Comparison of ENCODE assay signal across 28 cellular contexts in genomic region chr9:134046894-134047681, GRCh38. TPM values are rescaled to one million over a fixed set of nuclear protein-coding genes. Genes with fewer than 3 reads are reported as not detected.
DNase-seq lines count a peak whose midpoint lies in the region; ATAC-seq and TF ChIP-seq lines count a peak whose summit lies in the region.
"Had no signal": no experiment of that assay in that cellular context is flagged by ENCODE, and none has a peak within 500 bp of the region (broad histone marks: within the 10 kb centered on the region; RNA-seq: fewer than 3 reads in every experiment).

No MANE protein-coding gene starts in this region.

- no peaks in the 10 kb centered on the region for H3K9me3 Mint-ChIP-seq in endodermal cell
- no peaks in the 10 kb centered on the region for H3K9me3 Mint-ChIP-seq in activated CD4-positive, alpha-beta T cell treated with anti-CD3 and anti-CD28 coated beads, Interleukin-2, amount 10 ng/mL, durations not matched to agents 7 days and 5 days
- H3K9me3 Mint-ChIP-seq: activated naive CD4-positive, alpha-beta T cell treated with anti-CD3 and anti-CD28 coated beads, Interleukin-2, amount 10 ng/mL, durations not matched to agents 7 days and 5 days; activated T-helper 17 cell treated with anti-CD3 and anti-CD28 coated beads, Interleukin-2, amount 50 U/mL, for 72 hours; naive B cell; stimulated activated memory B cell treated with anti-CD40 and anti-IgM and Interleukin-4, amounts not matched to agents 10 μg/mL and 1 μg/mL and 100 μg/mL, for 72 hours; type B pancreatic cell had no signal

- 91 to 93% methylated on average over 10 to 21 of the region's 21 CpGs for WGBS in endodermal cell (ENCODE audit: insufficient coverage in 1 of 2, insufficient read length in 1 of 2), 2 experiments

- H3K27ac Mint-ChIP-seq in endodermal cell: peak overlapping the region; percentile 64
- no peak overlapping the region for H3K27ac Mint-ChIP-seq in activated CD4-positive, alpha-beta T cell treated with anti-CD3 and anti-CD28 coated beads, Interleukin-2, amount 10 ng/mL, durations not matched to agents 7 days and 5 days
- H3K27ac Mint-ChIP-seq: activated CD8-positive, alpha-beta T cell treated with anti-CD3 and anti-CD28 coated beads, Interleukin-2, amount 10 ng/mL, durations not matched to agents 7 days and 5 days; activated naive CD4-positive, alpha-beta T cell treated with anti-CD3 and anti-CD28 coated beads, Interleukin-2, amount 10 ng/mL, durations not matched to agents 7 days and 5 days; activated T-helper 17 cell treated with anti-CD3 and anti-CD28 coated beads, Interleukin-2, amount 50 U/mL, for 72 hours; naive B cell; stimulated activated memory B cell treated with anti-CD40 and anti-IgM and Interleukin-4, amounts not matched to agents 10 μg/mL and 1 μg/mL and 100 μg/mL, for 72 hours; type B pancreatic cell had no signal

- H3K4me1 ChIP-seq in endodermal cell (ENCODE audit: control insufficient read depth, insufficient read depth, low read length): no peaks in the 10 kb centered on the region
- peaks cover 25 to 30% of the 10 kb centered on the region in 2 donors for H3K4me1 ChIP-seq in gastrocnemius medialis
- H3K4me1 ChIP-seq: Caco-2, foreskin keratinocyte, lower lobe of right lung had no signal

- H3K9ac ChIP-seq in endodermal cell (ENCODE audit: extremely low read depth, low read length, poor library complexity, severe bottlenecking): no peak overlapping the region

- CTCF ChIA-PET in activated CD4-positive, alpha-beta T cell treated with anti-CD3 and anti-CD28 coated beads, Interleukin-2, amount 10 ng/mL, durations not matched to agents 7 days and 5 days (lab: Charles Lee): interaction anchor here (1.6 kb wide), 1 partner anchor 11 kb away, joined by 5 read pairs; no protein-coding TSS in a partner anchor

- ATAC-seq in gastrocnemius medialis: peak; percentile 50 to 61
- ATAC-seq in GM18861 (IDR thresholded peaks at IDR 0.05; ENCODE audit: unreplicated experiment): no peak
- ATAC-seq: activated CD8-positive, alpha-beta T cell treated with anti-CD3 and anti-CD28 coated beads, Interleukin-2, amount 10 ng/mL, durations not matched to agents 7 days and 5 days; activated T-helper 17 cell treated with anti-CD3 and anti-CD28 coated beads, Interleukin-2, amount 50 U/mL, for 72 hours; body of pancreas; foreskin keratinocyte; heart left ventricle; lower lobe of right lung; stimulated activated memory B cell treated with anti-CD40 and anti-IgM and Interleukin-4, amounts not matched to agents 10 μg/mL and 1 μg/mL and 100 μg/mL, for 72 hours had no signal

- in situ Hi-C loops in gastrocnemius medialis (cut with MboI; ENCODE audit: low sequenced_read_pairs in 4 of 4): no loop called here

- H3K4me3 Mint-ChIP-seq in endodermal cell: no peak overlapping the region
- H3K4me3 Mint-ChIP-seq in activated CD4-positive, alpha-beta T cell treated with anti-CD3 and anti-CD28 coated beads, Interleukin-2, amount 10 ng/mL, durations not matched to agents 7 days and 5 days: no peak overlapping the region
- H3K4me3 Mint-ChIP-seq: activated CD8-positive, alpha-beta T cell treated with anti-CD3 and anti-CD28 coated beads, Interleukin-2, amount 10 ng/mL, durations not matched to agents 7 days and 5 days; activated naive CD4-positive, alpha-beta T cell treated with anti-CD3 and anti-CD28 coated beads, Interleukin-2, amount 10 ng/mL, durations not matched to agents 7 days and 5 days; activated T-helper 17 cell treated with anti-CD3 and anti-CD28 coated beads, Interleukin-2, amount 50 U/mL, for 72 hours; naive B cell; stimulated activated memory B cell treated with anti-CD40 and anti-IgM and Interleukin-4, amounts not matched to agents 10 μg/mL and 1 μg/mL and 100 μg/mL, for 72 hours; type B pancreatic cell had no signal

- H3K27me3 ChIP-seq in endodermal cell (ENCODE audit: control insufficient read depth, insufficient read depth, low read length, poor library complexity, severe bottlenecking): no peaks in the 10 kb centered on the region
- no peaks in the 10 kb centered on the region for H3K27me3 ChIP-seq in gastrocnemius medialis
- H3K27me3 ChIP-seq: body of pancreas, esophagus squamous epithelium, foreskin keratinocyte, heart left ventricle had no signal

- no peak for TF ChIP-seq POLR2A in gastrocnemius medialis (IDR thresholded peaks at IDR 0.05)

- intact Hi-C loops in gastrocnemius medialis (cut with DNase I; ENCODE audit: low total_unique reads): no loop called here

- TF ChIP-seq CTCF in LNCaP clone FGC (IDR thresholded peaks at IDR 0.05; ENCODE audit: control insufficient read depth, extremely low read depth, insufficient read depth): no peak
- no peak for TF ChIP-seq CTCF in endodermal cell (conservative IDR thresholded peaks at IDR 0.05)
- TF ChIP-seq CTCF in gastrocnemius medialis (IDR thresholded peaks at IDR 0.05 in 4 of 5, conservative IDR thresholded peaks at IDR 0.05 in 1 of 5): no peak

- H3K4me3 ChIP-seq in LNCaP clone FGC (ENCODE audit: low read depth, low read length) (no peak overlapping the region), endodermal cell (ENCODE audit: low read length) (no peak overlapping the region), gastrocnemius medialis (no peak overlapping the region)
- H3K4me3 ChIP-seq: body of pancreas, esophagus squamous epithelium, heart left ventricle, lower lobe of right lung had no signal

- DNase-seq in LNCaP clone FGC (ENCODE audit: low read depth) (peak; percentile 85), endodermal cell (no peak), gastrocnemius medialis (peak; percentile 64 to 75)
- DNase-seq in activated CD4-positive, alpha-beta T cell treated with anti-CD3 and anti-CD28 coated beads, Interleukin-2, amount 10 ng/mL, durations not matched to agents 7 days and 5 days: no peak
- DNase-seq: activated CD4-positive, CD25-positive, alpha-beta regulatory T cell treated with anti-CD3 and anti-CD28 coated beads, Interleukin-2, amount 50 U/mL, for 72 hours; activated CD8-positive, alpha-beta T cell treated with anti-CD3 and anti-CD28 coated beads, Interleukin-2, amount 10 ng/mL, durations not matched to agents 7 days and 5 days; activated naive CD4-positive, alpha-beta T cell treated with anti-CD3 and anti-CD28 coated beads, Interleukin-2, amount 10 ng/mL, durations not matched to agents 7 days and 5 days; body of pancreas; C1 segment of cervical spinal cord; Caco-2; cerebellar nuclear complex; esophagus squamous epithelium; foreskin keratinocyte; Kasumi-1; lower lobe of right lung; midbrain; naive B cell; NCI-H1417 treated with DMSO at 0.1 percent for 48 hours; NCI-H2081; NCI-H226; NCI-H69; nucleus accumbens; SHP77 treated with DMSO at 0.1 percent for 48 hours had no signal

- H3K27ac ChIP-seq in endodermal cell (ENCODE audit: low read depth, low read length): no peak overlapping the region
- peak overlapping the region; percentile 40 to 82 (median 66) for H3K27ac ChIP-seq in gastrocnemius medialis
- H3K27ac ChIP-seq: body of pancreas, esophagus squamous epithelium, foreskin keratinocyte, heart left ventricle, lower lobe of right lung had no signal

- H3K9me3 ChIP-seq in endodermal cell (ENCODE audit: control insufficient read depth, low read length) (no peaks in the 10 kb centered on the region), gastrocnemius medialis (no peaks in the 10 kb centered on the region)
- H3K9me3 ChIP-seq: body of pancreas, Caco-2, esophagus squamous epithelium, heart left ventricle, lower lobe of right lung had no signal

- peaks cover 54% of the 10 kb centered on the region for H3K36me3 ChIP-seq in endodermal cell (ENCODE audit: control insufficient read depth, insufficient read depth, low read length)
- H3K36me3 ChIP-seq in gastrocnemius medialis: peaks cover 0 to 72% of the 10 kb centered on the region in 2 donors

- H3K27me3 Mint-ChIP-seq in endodermal cell (ENCODE audit: insufficient read depth): no peaks in the 10 kb centered on the region
- no peaks in the 10 kb centered on the region for H3K27me3 Mint-ChIP-seq in activated CD4-positive, alpha-beta T cell treated with anti-CD3 and anti-CD28 coated beads, Interleukin-2, amount 10 ng/mL, durations not matched to agents 7 days and 5 days
- H3K27me3 Mint-ChIP-seq: activated naive CD4-positive, alpha-beta T cell treated with anti-CD3 and anti-CD28 coated beads, Interleukin-2, amount 10 ng/mL, durations not matched to agents 7 days and 5 days; activated T-helper 17 cell treated with anti-CD3 and anti-CD28 coated beads, Interleukin-2, amount 50 U/mL, for 72 hours; naive B cell; stimulated activated memory B cell treated with anti-CD40 and anti-IgM and Interleukin-4, amounts not matched to agents 10 μg/mL and 1 μg/mL and 100 μg/mL, for 72 hours; type B pancreatic cell had no signal

- H3K4me1 Mint-ChIP-seq in endodermal cell: no peaks in the 10 kb centered on the region
- H3K4me1 Mint-ChIP-seq in activated CD4-positive, alpha-beta T cell treated with anti-CD3 and anti-CD28 coated beads, Interleukin-2, amount 10 ng/mL, durations not matched to agents 7 days and 5 days: no peaks in the 10 kb centered on the region
- H3K4me1 Mint-ChIP-seq: activated naive CD4-positive, alpha-beta T cell treated with anti-CD3 and anti-CD28 coated beads, Interleukin-2, amount 10 ng/mL, durations not matched to agents 7 days and 5 days; activated T-helper 17 cell treated with anti-CD3 and anti-CD28 coated beads, Interleukin-2, amount 50 U/mL, for 72 hours had no signal

- POLR2A ChIA-PET in activated CD4-positive, alpha-beta T cell treated with anti-CD3 and anti-CD28 coated beads, Interleukin-2, amount 10 ng/mL, durations not matched to agents 7 days and 5 days (lab: Charles Lee): no interaction called here

- peaks cover 52% of the 10 kb centered on the region for H3K36me3 Mint-ChIP-seq in endodermal cell (ENCODE audit: low read depth)
- peaks cover 8% of the 10 kb centered on the region for H3K36me3 Mint-ChIP-seq in activated CD4-positive, alpha-beta T cell treated with anti-CD3 and anti-CD28 coated beads, Interleukin-2, amount 10 ng/mL, durations not matched to agents 7 days and 5 days (ENCODE audit: low read depth)
- H3K36me3 Mint-ChIP-seq: type B pancreatic cell had no signal

RNA-seq across cellular contexts. Expression of gene BRD3, which starts 20.7 kb away (rescaled TPM):
- total RNA-seq in endodermal cell (100 to 1,000 TPM in 1 of 2 donors, 10 to 100 TPM in 1; 92.3 to 103 TPM), gastrocnemius medialis (10 to 100 TPM; 10.8 to 21.5 (median 16.5) TPM)
- polyA plus RNA-seq in endodermal cell (2013, experiment 1 of 2): 61.9 TPM
- polyA plus RNA-seq in endodermal cell (2013, experiment 2 of 2): 57.3 TPM
- total RNA-seq in activated CD4-positive, alpha-beta T cell treated with anti-CD3 and anti-CD28 coated beads, Interleukin-2, amount 10 ng/mL, durations not matched to agents 7 days and 5 days: 10 to 100 TPM; 40.1 to 47.4 TPM

RNA-seq across cellular contexts. Expression of gene BRD3OS, which starts 21.8 kb away (rescaled TPM):
- total RNA-seq in endodermal cell: 10 to 100 TPM; 19.0 to 26.5 TPM
- polyA plus RNA-seq in endodermal cell (2013, experiment 1 of 2): 24.2 TPM
- 19.7 TPM for polyA plus RNA-seq in endodermal cell (2013, experiment 2 of 2)
- total RNA-seq in gastrocnemius medialis: 1 to 10 TPM in 3 of 4 donors, under 1 TPM in 1; 0.76 to 9.3 (median 5.8) TPM
- total RNA-seq in activated CD4-positive, alpha-beta T cell treated with anti-CD3 and anti-CD28 coated beads, Interleukin-2, amount 10 ng/mL, durations not matched to agents 7 days and 5 days: 10 to 100 TPM; 11.1 to 12.9 TPM

RNA-seq across cellular contexts. Expression of gene VAV2, which starts 55.0 kb away (rescaled TPM):
- 10 to 100 TPM; 29.8 to 35.9 TPM for total RNA-seq in endodermal cell
- polyA plus RNA-seq in endodermal cell (2013, experiment 1 of 2): 35.5 TPM
- polyA plus RNA-seq in endodermal cell (2013, experiment 2 of 2): 31.9 TPM
- total RNA-seq in gastrocnemius medialis: 1 to 10 TPM in 2 of 4 donors, under 1 TPM in 2; 0.51 to 1.2 (median 0.97) TPM
- 1 to 10 TPM; 6.2 TPM for total RNA-seq in activated CD4-positive, alpha-beta T cell treated with anti-CD3 and anti-CD28 coated beads, Interleukin-2, amount 10 ng/mL, durations not matched to agents 7 days and 5 days

Comparison
In these comparisons a context has a peak if more than half of its experiments do, and no peak if none do; other contexts are left out.
1. DNase-seq: peak in LNCaP clone FGC (single experiment) and gastrocnemius medialis (2 of 2); none in endodermal cell (single experiment) and activated CD4-positive, alpha-beta T cell treated with anti-CD3 and anti-CD28 coated beads, Interleukin-2, amount 10 ng/mL, durations not matched to agents 7 days and 5 days (single experiment).
2. RNA of gene VAV2, which starts 55.0 kb away (total RNA-seq): 29.8 to 35.9 TPM in endodermal cell; 6.2 TPM in activated CD4-positive, alpha-beta T cell treated with anti-CD3 and anti-CD28 coated beads, Interleukin-2, amount 10 ng/mL, durations not matched to agents 7 days and 5 days and 0.51 to 1.2 TPM in gastrocnemius medialis; every median in the first group is over 4 times any median in the second.